ENCODE assay signal across 1 cellular context in genomic region chr9:130997925-130998595, GRCh38.
A peak's percentile ranks its signal among the peaks of the same experiment; 100 is the strongest.
TF ChIP-seq lines count a peak whose summit lies in the region.

No MANE protein-coding gene starts in this region.

TF ChIP-seq in HEK293, 187 proteins besides CTCF, POLR2A, EP300 and RAD21 (continued from another document):
- TF ChIP-seq, protein P1, sequence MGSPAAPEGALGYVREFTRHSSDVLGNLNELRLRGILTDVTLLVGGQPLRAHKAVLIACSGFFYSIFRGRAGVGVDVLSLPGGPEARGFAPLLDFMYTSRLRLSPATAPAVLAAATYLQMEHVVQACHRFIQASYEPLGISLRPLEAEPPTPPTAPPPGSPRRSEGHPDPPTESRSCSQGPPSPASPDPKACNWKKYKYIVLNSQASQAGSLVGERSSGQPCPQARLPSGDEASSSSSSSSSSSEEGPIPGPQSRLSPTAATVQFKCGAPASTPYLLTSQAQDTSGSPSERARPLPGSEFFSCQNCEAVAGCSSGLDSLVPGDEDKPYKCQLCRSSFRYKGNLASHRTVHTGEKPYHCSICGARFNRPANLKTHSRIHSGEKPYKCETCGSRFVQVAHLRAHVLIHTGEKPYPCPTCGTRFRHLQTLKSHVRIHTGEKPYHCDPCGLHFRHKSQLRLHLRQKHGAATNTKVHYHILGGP (tag by site-specific recombination; IDR thresholded peaks at IDR 0.05): no peak
- peak; percentile 65; the same call in 1 of the 2 replicates for TF ChIP-seq BCL11B (tag by site-specific recombination; IDR thresholded peaks at IDR 0.05; ENCODE audit: low read depth)
- TF ChIP-seq ZNF140 (tag by site-specific recombination; IDR thresholded peaks at IDR 0.05): no peak
- TF ChIP-seq ZNF76 (tag by site-specific recombination; IDR thresholded peaks at IDR 0.05; ENCODE audit: borderline replicate concordance, low read depth): peak; percentile 84
- TF ChIP-seq ZBTB10 (tag by site-specific recombination; IDR thresholded peaks at IDR 0.05): peak; percentile 72
- TF ChIP-seq ZNF155 (tag by site-specific recombination; IDR thresholded peaks at IDR 0.05): no peak
- no peak for TF ChIP-seq ZNF341 (tag by site-specific recombination; IDR thresholded peaks at IDR 0.05; ENCODE audit: low read depth)
- TF ChIP-seq, protein P2, sequence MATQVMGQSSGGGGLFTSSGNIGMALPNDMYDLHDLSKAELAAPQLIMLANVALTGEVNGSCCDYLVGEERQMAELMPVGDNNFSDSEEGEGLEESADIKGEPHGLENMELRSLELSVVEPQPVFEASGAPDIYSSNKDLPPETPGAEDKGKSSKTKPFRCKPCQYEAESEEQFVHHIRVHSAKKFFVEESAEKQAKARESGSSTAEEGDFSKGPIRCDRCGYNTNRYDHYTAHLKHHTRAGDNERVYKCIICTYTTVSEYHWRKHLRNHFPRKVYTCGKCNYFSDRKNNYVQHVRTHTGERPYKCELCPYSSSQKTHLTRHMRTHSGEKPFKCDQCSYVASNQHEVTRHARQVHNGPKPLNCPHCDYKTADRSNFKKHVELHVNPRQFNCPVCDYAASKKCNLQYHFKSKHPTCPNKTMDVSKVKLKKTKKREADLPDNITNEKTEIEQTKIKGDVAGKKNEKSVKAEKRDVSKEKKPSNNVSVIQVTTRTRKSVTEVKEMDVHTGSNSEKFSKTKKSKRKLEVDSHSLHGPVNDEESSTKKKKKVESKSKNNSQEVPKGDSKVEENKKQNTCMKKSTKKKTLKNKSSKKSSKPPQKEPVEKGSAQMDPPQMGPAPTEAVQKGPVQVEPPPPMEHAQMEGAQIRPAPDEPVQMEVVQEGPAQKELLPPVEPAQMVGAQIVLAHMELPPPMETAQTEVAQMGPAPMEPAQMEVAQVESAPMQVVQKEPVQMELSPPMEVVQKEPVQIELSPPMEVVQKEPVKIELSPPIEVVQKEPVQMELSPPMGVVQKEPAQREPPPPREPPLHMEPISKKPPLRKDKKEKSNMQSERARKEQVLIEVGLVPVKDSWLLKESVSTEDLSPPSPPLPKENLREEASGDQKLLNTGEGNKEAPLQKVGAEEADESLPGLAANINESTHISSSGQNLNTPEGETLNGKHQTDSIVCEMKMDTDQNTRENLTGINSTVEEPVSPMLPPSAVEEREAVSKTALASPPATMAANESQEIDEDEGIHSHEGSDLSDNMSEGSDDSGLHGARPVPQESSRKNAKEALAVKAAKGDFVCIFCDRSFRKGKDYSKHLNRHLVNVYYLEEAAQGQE (tag by site-specific recombination; IDR thresholded peaks at IDR 0.05): peak; percentile 85
- peak; percentile 100 for TF ChIP-seq ZNF394 (tag by site-specific recombination; IDR thresholded peaks at IDR 0.05; ENCODE audit: borderline replicate concordance)
- peak; percentile 97 for TF ChIP-seq ZNF2 (tag by site-specific recombination; IDR thresholded peaks at IDR 0.05)
- TF ChIP-seq ZNF571 (tag by site-specific recombination; IDR thresholded peaks at IDR 0.05): no peak
- TF ChIP-seq PBX3 (CRISPR knock-in tag; IDR thresholded peaks at IDR 0.05): no peak
- TF ChIP-seq KLF17 (tag by site-specific recombination; IDR thresholded peaks at IDR 0.05): 0 out of 2 replicates have a peak, but pooled peaks have one; percentile 51
- peak; percentile 88 for TF ChIP-seq BCL11A (tag by site-specific recombination; IDR thresholded peaks at IDR 0.05; ENCODE audit: low read depth)
- TF ChIP-seq OSR2 (tag by site-specific recombination; IDR thresholded peaks at IDR 0.05): no peak
- TF ChIP-seq ZNF324 (tag by site-specific recombination; IDR thresholded peaks at IDR 0.05): no peak
- TF ChIP-seq FEZF1 (tag by site-specific recombination; IDR thresholded peaks at IDR 0.05): no peak
- TF ChIP-seq ZNF521 (tag by site-specific recombination; IDR thresholded peaks at IDR 0.05): no peak
- TF ChIP-seq ZNF692 (tag by site-specific recombination; IDR thresholded peaks at IDR 0.05): 0 out of 2 replicates have a peak, but pooled peaks have one; percentile 36
- TF ChIP-seq ZFP69B (tag by site-specific recombination; IDR thresholded peaks at IDR 0.05): 0 out of 2 replicates have a peak, but pooled peaks have one; percentile 28
- TF ChIP-seq ZFP41 (tag by site-specific recombination; IDR thresholded peaks at IDR 0.05; ENCODE audit: borderline replicate concordance): no peak
- TF ChIP-seq PRDM1 (tag by site-specific recombination; IDR thresholded peaks at IDR 0.05): no peak
- no peak for TF ChIP-seq ZNF792 (tag by site-specific recombination; IDR thresholded peaks at IDR 0.05)
- TF ChIP-seq KLF10 (tag by site-specific recombination; IDR thresholded peaks at IDR 0.05): no peak
- TF ChIP-seq KLF16 (tag by site-specific recombination; IDR thresholded peaks at IDR 0.05): no peak
- TF ChIP-seq ZIC2 (tag by site-specific recombination; IDR thresholded peaks at IDR 0.05): 0 out of 2 replicates have a peak, but pooled peaks have one; percentile 12
- TF ChIP-seq ZEB2 (tag by site-specific recombination; IDR thresholded peaks at IDR 0.05): 0 out of 2 replicates have a peak, but pooled peaks have one; percentile 20
- TF ChIP-seq ZNF654 (tag by site-specific recombination; IDR thresholded peaks at IDR 0.05; ENCODE audit: low read depth): peak; percentile 90
- no peak for TF ChIP-seq ZNF830 (tag by site-specific recombination; IDR thresholded peaks at IDR 0.05; ENCODE audit: low read depth)
TF ChIP-seq in HEK293: peak in this region for 20.
